In the genomic region with DNA sequence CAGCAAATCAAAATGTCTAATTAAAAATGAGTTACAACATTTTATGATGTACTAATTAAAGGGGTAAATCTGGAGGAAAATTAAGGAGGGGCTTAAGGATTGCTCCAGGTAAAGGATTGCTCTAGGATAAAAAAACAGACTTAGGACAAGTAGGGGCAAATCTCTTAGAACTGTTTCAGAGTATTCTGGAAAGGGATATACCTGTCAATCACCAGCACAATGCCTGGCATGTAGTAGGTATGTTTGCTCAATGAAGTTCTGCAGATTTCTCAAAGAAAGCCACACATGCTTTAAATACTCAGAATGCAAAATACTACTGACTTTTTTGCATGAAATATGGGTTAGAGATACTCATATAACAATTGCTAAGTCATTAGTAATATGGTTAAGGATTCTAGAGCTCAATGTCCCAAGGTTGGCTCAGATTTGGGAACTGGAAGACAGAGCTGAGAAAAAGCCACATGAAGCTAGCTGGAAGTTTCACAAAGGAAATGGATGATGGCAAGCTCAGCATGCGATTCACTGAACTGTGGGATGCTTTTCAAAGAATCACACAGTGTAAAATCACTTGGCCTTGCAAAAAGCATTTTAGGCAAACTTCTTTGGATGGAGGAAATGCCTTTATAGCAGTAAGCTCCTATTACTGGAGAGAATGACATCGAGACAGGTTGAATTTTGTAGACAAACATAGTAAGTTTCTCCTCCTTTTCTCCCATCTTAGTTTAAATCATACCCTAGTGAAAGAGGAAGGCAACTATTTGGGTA, we compare ENCODE assay signal across 9 cellular contexts.
DNase-seq lines count a peak whose midpoint lies in the region; ATAC-seq and TF ChIP-seq lines count a peak whose summit lies in the region.
"Had no signal": no experiment of that assay in that cellular context is flagged by ENCODE, and none has a peak within 500 bp of the region (broad histone marks: within the 10 kb centered on the region; RNA-seq: fewer than 3 reads in every experiment).

No MANE protein-coding gene starts in this region.

- H3K36me3 Mint-ChIP-seq in CD8-positive, alpha-beta T cell = peaks cover 14% of the 10 kb centered on the region

- H3K36me3 ChIP-seq in CD8-positive, alpha-beta T cell (ENCODE audit: insufficient read depth, low read length) = no peaks in the 10 kb centered on the region

- peak; percentile 38 for TF ChIP-seq POLR2A in GM18505 (IDR thresholded peaks at IDR 0.05; ENCODE audit: borderline replicate concordance, extremely low read depth, insufficient read depth, insufficient read length)

- POLR2A ChIA-PET in CD8-positive, alpha-beta T cell (lab: Charles Lee) = interaction anchor here (0.9 to 1.0 kb wide), 2 partner anchors 44 to 73 kb away, joined by 3 to 5 read pairs; a partner anchor contains a TSS

- H3K27me3 ChIP-seq in CD8-positive, alpha-beta T cell (ENCODE audit: insufficient read depth, low read length) = no peaks in the 10 kb centered on the region

- H3K9me3 Mint-ChIP-seq in CD8-positive, alpha-beta T cell = peaks cover 2% of the 10 kb centered on the region

- peaks cover 36% of the 10 kb centered on the region for H3K4me1 Mint-ChIP-seq in CD8-positive, alpha-beta T cell (ENCODE audit: low read depth)

- CTCF ChIA-PET in CD8-positive, alpha-beta T cell (lab: Charles Lee) = interaction anchor here (1.1 to 6.3 kb wide), 3 partner anchors 9 to 73 kb away, joined by 3 to 36 read pairs (median 7); a partner anchor contains a TSS

- H3K9me3 ChIP-seq in CD8-positive, alpha-beta T cell (ENCODE audit: low read length) = no peaks in the 10 kb centered on the region

- in situ Hi-C loops in KBM-7 (cut with MboI; ENCODE audit: low pct_unique_long_range_greater_than_20kb, low sequenced_read_pairs) = no loop called here

- no peak overlapping the region for H3K4me3 ChIP-seq in CD8-positive, alpha-beta T cell (ENCODE audit: low read depth, low read length)

- ATAC-seq in GM18505 (IDR thresholded peaks at IDR 0.05; ENCODE audit: unreplicated experiment) (no peak), GM21723 (IDR thresholded peaks at IDR 0.05; ENCODE audit: unreplicated experiment) (peak; percentile 50)
- no peak for ATAC-seq in CD8-positive, alpha-beta T cell
- ATAC-seq: left lobe of liver had no signal

- peaks cover 7% of the 10 kb centered on the region for H3K4me1 ChIP-seq in CD8-positive, alpha-beta T cell (ENCODE audit: insufficient read depth, low read length)

- DNase-seq in KBM-7 = peak; percentile 29
- DNase-seq in medulla oblongata (ENCODE audit: extremely low spot score) = peak; percentile 85
- no peak for DNase-seq in HCEC 1CT
- DNase-seq in glomerular visceral epithelial cell (ENCODE audit: extremely low spot score) = no peak
- no peak for DNase-seq in CD8-positive, alpha-beta T cell
- no peak for DNase-seq in A172 (ENCODE audit: low spot score)

- no peak for TF ChIP-seq CTCF in CD8-positive, alpha-beta T cell (IDR thresholded peaks at IDR 0.05)

- no peaks in the 10 kb centered on the region for H3K27me3 Mint-ChIP-seq in CD8-positive, alpha-beta T cell (ENCODE audit: low read depth)

- no peak overlapping the region for H3K27ac Mint-ChIP-seq in CD8-positive, alpha-beta T cell

- no peak overlapping the region for H3K4me3 Mint-ChIP-seq in CD8-positive, alpha-beta T cell

- intact Hi-C loops in CD8-positive, alpha-beta T cell (cut with DNase I, micrococcal nuclease) = loop anchor here in 1 of 2 experiments (5.0 kb wide), 1 partner anchor 77 kb away; no protein-coding TSS in a partner anchor

- H3K27ac ChIP-seq in CD8-positive, alpha-beta T cell (ENCODE audit: low read depth, low read length) = no peak overlapping the region

Comparison
In these comparisons a context has a peak if more than half of its experiments do, and no peak if none do; other contexts are left out.
1. DNase-seq: peak in KBM-7 (single experiment) and medulla oblongata (single experiment); none in HCEC 1CT (single experiment), glomerular visceral epithelial cell (single experiment), CD8-positive, alpha-beta T cell (0 of 7) and A172 (single experiment).